In the genomic region with DNA sequence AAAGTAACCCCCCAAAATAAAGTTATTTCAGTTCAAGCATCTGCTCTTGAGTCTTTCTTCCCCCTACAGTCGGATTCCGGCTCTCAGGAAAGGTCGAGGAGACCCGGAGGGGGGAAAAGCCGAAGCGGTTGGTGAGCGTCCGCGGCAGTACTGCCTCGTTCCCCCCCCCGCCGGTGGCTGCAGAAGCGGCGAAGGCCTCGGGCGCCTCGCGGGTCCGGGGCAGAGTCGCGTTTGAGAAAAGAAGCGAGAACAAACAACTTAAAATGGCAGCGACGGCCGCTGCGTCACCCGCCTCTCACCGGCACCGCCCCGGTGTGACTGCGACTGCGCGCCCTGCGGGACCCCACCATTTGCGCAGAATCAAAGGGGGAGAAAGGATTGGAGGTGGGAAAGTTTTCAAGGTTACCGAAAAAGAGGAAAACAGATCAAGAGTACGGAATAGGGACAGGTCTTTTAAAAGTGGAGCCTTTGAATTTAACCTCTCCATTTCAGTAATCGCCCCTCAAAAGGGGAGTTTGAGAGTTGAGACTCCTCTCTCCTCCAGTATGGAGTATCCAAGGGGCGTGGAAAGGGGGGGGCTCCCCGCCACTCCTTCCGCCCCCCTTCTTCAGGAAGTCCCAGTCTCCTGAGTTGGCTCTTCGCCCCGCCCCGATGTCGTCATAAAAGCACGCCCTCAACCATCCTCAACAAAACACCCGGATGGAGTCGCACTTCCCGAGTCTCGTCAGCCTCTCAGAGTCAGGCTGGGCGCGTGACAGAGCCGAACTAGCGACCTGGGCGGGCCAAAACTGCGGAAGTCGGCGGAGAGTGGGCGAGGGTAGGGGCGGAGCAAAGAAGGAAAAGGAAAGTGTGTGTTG, we compare ENCODE assay signal across 8 cellular contexts. TPM values are rescaled to one million over a fixed set of nuclear protein-coding genes. Genes with fewer than 3 reads are reported as not detected.
A peak's percentile ranks its signal among the peaks of the same experiment; 100 is the strongest.
DNase-seq lines count a peak whose midpoint lies in the region; ATAC-seq and TF ChIP-seq lines count a peak whose summit lies in the region.

No MANE protein-coding gene starts in this region.

- in situ Hi-C loops in G401 (cut with HindIII; ENCODE audit: low sequenced_read_pairs), result no loop called here
- in situ Hi-C loops in HAP-1 (cut with MboI; ENCODE audit: low sequenced_read_pairs), result no loop called here

- H3K27ac Mint-ChIP-seq in natural killer cell treated with Interleukin-12 subunit alpha and Interleukin-12 subunit beta and Interleukin-15 and Interleukin-18, amount 100 ng/mL, for 72 hours, result peak overlapping the region; percentile 99 to 100

- H3K36me3 Mint-ChIP-seq in natural killer cell treated with Interleukin-12 subunit alpha and Interleukin-12 subunit beta and Interleukin-15 and Interleukin-18, amount 100 ng/mL, for 72 hours, result peaks cover 26% of the 10 kb centered on the region

- H3K27me3 ChIP-seq in HAP-1 (ENCODE audit: low read depth) (no peaks in the 10 kb centered on the region), MG63 (no peaks in the 10 kb centered on the region)

- ATAC-seq in natural killer cell treated with Interleukin-12 subunit alpha and Interleukin-12 subunit beta and Interleukin-15 and Interleukin-18, amount 100 ng/mL, for 72 hours, result peak; percentile 92

- H3K36me3 ChIP-seq in HAP-1 (replicated peaks), result peaks cover 26% of the 10 kb centered on the region
- H3K36me3 ChIP-seq in MG63, result peaks cover 33% of the 10 kb centered on the region

- DNase-seq in G401 (ENCODE audit: low spot score) (peak; percentile 100), HAP-1 (ENCODE audit: low spot score in 2 of 2) (peak; percentile 95 to 99), MG63 (peak; percentile 98), SHP77 (lab: John Stamatoyannopoulos, UW) (peak; percentile 97 to 99), activated gamma-delta T cell (lab: John Stamatoyannopoulos, UW) (peak; percentile 84), fibroblast of the aortic adventitia (ENCODE audit: low read depth) (peak; percentile 100)
- peak; percentile 100 for DNase-seq in natural killer cell treated with Interleukin-12 subunit alpha and Interleukin-12 subunit beta and Interleukin-15 and Interleukin-18, amount 100 ng/mL, for 72 hours (ENCODE audit: low spot score)
- peak; percentile 100 for DNase-seq in stimulated activated naive CD4-positive, alpha-beta T cell treated with Interleukin-2 at 50 U/mL for 16 hours (lab: John Stamatoyannopoulos, UW)

- H3K4me1 ChIP-seq in HAP-1, result peaks cover 26% of the 10 kb centered on the region

- H3K9me3 ChIP-seq in HAP-1 (no peaks in the 10 kb centered on the region), MG63 (no peaks in the 10 kb centered on the region)

- no peaks in the 10 kb centered on the region for H3K27me3 Mint-ChIP-seq in natural killer cell treated with Interleukin-12 subunit alpha and Interleukin-12 subunit beta and Interleukin-15 and Interleukin-18, amount 100 ng/mL, for 72 hours

- peaks cover 35 to 42% of the 10 kb centered on the region in 2 donors for H3K4me1 Mint-ChIP-seq in natural killer cell treated with Interleukin-12 subunit alpha and Interleukin-12 subunit beta and Interleukin-15 and Interleukin-18, amount 100 ng/mL, for 72 hours (ENCODE audit: low read depth in 2 of 2)

- no peaks in the 10 kb centered on the region for H3K9me3 Mint-ChIP-seq in natural killer cell treated with Interleukin-12 subunit alpha and Interleukin-12 subunit beta and Interleukin-15 and Interleukin-18, amount 100 ng/mL, for 72 hours

- H3K4me3 ChIP-seq in HAP-1 (peak overlapping the region; percentile 99), MG63 (peak overlapping the region; percentile 87), fibroblast of the aortic adventitia (ENCODE audit: low read depth, low read length) (peak overlapping the region; percentile 94)

- TF ChIP-seq CTCF in fibroblast of the aortic adventitia (IDR thresholded peaks at IDR 0.05; ENCODE audit: insufficient read depth, low read length), result no peak

- H3K4me3 Mint-ChIP-seq in natural killer cell treated with Interleukin-12 subunit alpha and Interleukin-12 subunit beta and Interleukin-15 and Interleukin-18, amount 100 ng/mL, for 72 hours, result peak overlapping the region; percentile 100

RNA-seq across cellular contexts. Expression of a gene that starts 1.9 kb away (rescaled TPM):
- total RNA-seq in G401 (2014; rRNA removed; shearing (Covaris generic)), result 50.3 and 66.0 TPM in 2 replicates
- 59.1 and 89.8 TPM in 2 replicates for total RNA-seq in MG63 (2014; rRNA removed; shearing (Covaris generic); ENCODE audit: low replicate concordance)
- total RNA-seq in fibroblast of the aortic adventitia (ENCODE audit: low replicate concordance), result 121 and 246 TPM in 2 replicates
- total RNA-seq in natural killer cell treated with Interleukin-12 subunit alpha and Interleukin-12 subunit beta and Interleukin-15 and Interleukin-18, amount 100 ng/mL, for 72 hours, result 100 to 1,000 TPM; 119 to 127 TPM

RNA-seq across cellular contexts. Expression of a gene that starts 53.9 kb away (rescaled TPM):
- total RNA-seq in G401 (2014; rRNA removed; shearing (Covaris generic)), result 61.0 and 102 TPM in 2 replicates
- 35.5 and 42.3 TPM in 2 replicates for total RNA-seq in MG63 (2014; rRNA removed; shearing (Covaris generic); ENCODE audit: low replicate concordance)
- total RNA-seq in fibroblast of the aortic adventitia (ENCODE audit: low replicate concordance), result 17.2 and 41.7 TPM in 2 replicates
- 10 to 100 TPM; 41.7 to 81.0 TPM for total RNA-seq in natural killer cell treated with Interleukin-12 subunit alpha and Interleukin-12 subunit beta and Interleukin-15 and Interleukin-18, amount 100 ng/mL, for 72 hours

RNA-seq across cellular contexts. Expression of a gene that starts 54.0 kb away (rescaled TPM):
- total RNA-seq in G401 (2014; rRNA removed; shearing (Covaris generic)), result 33.2 and 48.0 TPM in 2 replicates
- 1.9 and 3.7 TPM in 2 replicates for total RNA-seq in MG63 (2014; rRNA removed; shearing (Covaris generic); ENCODE audit: low replicate concordance)
- 10.8 and 12.2 TPM in 2 replicates for total RNA-seq in fibroblast of the aortic adventitia (ENCODE audit: low replicate concordance)
- 10 to 100 TPM; 10.2 to 20.1 TPM for total RNA-seq in natural killer cell treated with Interleukin-12 subunit alpha and Interleukin-12 subunit beta and Interleukin-15 and Interleukin-18, amount 100 ng/mL, for 72 hours

RNA-seq across cellular contexts. Expression of a gene that starts 54.1 kb away (rescaled TPM):
- total RNA-seq in G401 (2014; rRNA removed; shearing (Covaris generic)), result 41.1 and 58.3 TPM in 2 replicates
- 18.5 and 30.8 TPM in 2 replicates for total RNA-seq in MG63 (2014; rRNA removed; shearing (Covaris generic); ENCODE audit: low replicate concordance)
- total RNA-seq in fibroblast of the aortic adventitia (ENCODE audit: low replicate concordance), result 29.5 and 44.4 TPM in 2 replicates
- total RNA-seq in natural killer cell treated with Interleukin-12 subunit alpha and Interleukin-12 subunit beta and Interleukin-15 and Interleukin-18, amount 100 ng/mL, for 72 hours, result 10 to 100 TPM; 48.1 to 48.4 TPM

Comparison
In these comparisons a context has a peak if more than half of its experiments do, and no peak if none do; other contexts are left out.
1. Peak in every context shown above with its lines: DNase-seq, ATAC-seq and H3K4me3 ChIP-seq.